ENCODE assay signal across 17 cellular contexts in genomic region chr12:120774169-120774916, GRCh38. TPM values are rescaled to one million over a fixed set of nuclear protein-coding genes. Genes with fewer than 3 reads are reported as not detected.
DNase-seq lines count a peak whose midpoint lies in the region; ATAC-seq, FAIRE-seq and TF ChIP-seq lines count a peak whose summit lies in the region.
"Had no signal": no experiment of that assay in that cellular context is flagged by ENCODE, and none has a peak within 500 bp of the region (broad histone marks: within the 10 kb centered on the region; RNA-seq: fewer than 3 reads in every experiment).

No MANE protein-coding gene starts in this region.

- intact Hi-C loops in GM12878 (cut with micrococcal nuclease; ENCODE audit: unreplicated experiment), result no loop called here

- H3K4me1 ChIP-seq in GM12878 (ENCODE audit: control insufficient read depth, insufficient read depth, low read length), result no peaks in the 10 kb centered on the region
- H3K4me1 ChIP-seq: A549 had no signal

- ATAC-seq in GM12878, result no peak
- no peak for ATAC-seq in esophagus mucosa
- ATAC-seq: A549, Panc1 had no signal

- H3K4me3 ChIP-seq in GM12878, result no peak overlapping the region
- H3K4me3 ChIP-seq: A549, esophagus muscularis mucosa had no signal

- SMC1A ChIA-PET in GM12878 (lab: Charles Lee; ENCODE audit: uncharacterized antibody, unreplicated experiment), result interaction anchor here (1.0 to 1.3 kb wide), 2 partner anchors 11 to 24 kb away, joined by 3 read pairs; no protein-coding TSS in a partner anchor

- TSS peak; percentile 16 for BruUV-seq in GM12878 (replicated peaks; lab: Mats Ljungman, UMichigan)

- no peak overlapping the region for H3K4me2 ChIP-seq in GM12878 (ENCODE audit: control insufficient read depth, insufficient read depth)
- H3K4me2 ChIP-seq: A549 had no signal

- H3K36me3 Mint-ChIP-seq in nephron (ENCODE audit: low read depth), result peaks cover 46% of the 10 kb centered on the region

- peaks cover 25% of the 10 kb centered on the region for H3K4me1 Mint-ChIP-seq in nephron

- DNase-seq in NCI-H2171 treated with DMSO at 0.1 percent for 48 hours (lab: John Stamatoyannopoulos, UW) (peak; percentile 51), NCI-H2171 (lab: John Stamatoyannopoulos, UW) (no peak), GM19239 (ENCODE audit: insufficient read length, low spot score) (no peak), GM12878 (ENCODE audit: low read depth, low spot score) (no peak), RPMI8226 (no peak), COLO829 (ENCODE audit: low spot score) (no peak)
- DNase-seq: cerebellar nuclear complex, hypothalamus, NCI-H1092, NCI-H446, nucleus accumbens had no signal

- TF ChIP-seq EP300 in GM12878 (IDR thresholded peaks at IDR 0.05; ENCODE audit: borderline replicate concordance in 1 of 2, control insufficient read depth in 1 of 2, low read depth in 2 of 2, low read length in 2 of 2), result no peak

- H3K9me3 Mint-ChIP-seq in nephron, result no peaks in the 10 kb centered on the region

- H4K20me1 ChIP-seq in GM12878 (ENCODE audit: control insufficient read depth, insufficient read depth), result no peaks in the 10 kb centered on the region

- no peak overlapping the region for H3K27ac ChIP-seq in GM12878 (ENCODE audit: control insufficient read depth, insufficient read depth)
- H3K27ac ChIP-seq: A549, esophagus muscularis mucosa had no signal

- POLR2A ChIA-PET in GM12878 (lab: Charles Lee), result no interaction called here

- H3K9ac ChIP-seq in GM12878 (ENCODE audit: control insufficient read depth, insufficient read depth, low read length), result no peak overlapping the region

- no peak overlapping the region for H3K4me3 Mint-ChIP-seq in nephron

- TF ChIP-seq POLR2A in GM12878 (IDR thresholded peaks at IDR 0.05; ENCODE audit: low read depth, low read length), result no peak

- TF ChIP-seq RAD21 in GM12878 (IDR thresholded peaks at IDR 0.05; ENCODE audit: insufficient read depth, low read depth, low read length), result no peak

- RAD21 ChIA-PET in GM12878 (lab: Charles Lee; ENCODE audit: unreplicated experiment), result interaction anchor here (0.6 kb wide), 1 partner anchor 111 kb away, joined by 4 read pairs; no protein-coding TSS in a partner anchor

- 96% methylated on average over 7 of the region's 7 CpGs for WGBS in GM12878 (ENCODE audit: insufficient coverage, insufficient replicate concordance, low lambda C conversion rate, missing lambda C conversion rate)

- H3K79me2 ChIP-seq in GM12878 (ENCODE audit: control insufficient read depth, insufficient read depth, low read length), result no peaks in the 10 kb centered on the region

- H3K27me3 Mint-ChIP-seq in nephron (ENCODE audit: low read depth), result no peaks in the 10 kb centered on the region

- TF ChIP-seq CTCF in GM12878 (IDR thresholded peaks at IDR 0.05 in 2 of 3, conservative IDR thresholded peaks at IDR 0.05 in 1 of 3; ENCODE audit: control insufficient read depth in 2 of 3, extremely low read depth in 1 of 3, insufficient read depth in 1 of 3, low read depth in 3 of 3, low read length in 3 of 3), result no peak
- no peak for TF ChIP-seq CTCF in nephron (IDR thresholded peaks at IDR 0.05; ENCODE audit: unreplicated experiment in 3 of 3)

- no peak overlapping the region for H2AFZ ChIP-seq in GM12878 (ENCODE audit: control insufficient read depth, low read depth, low read length)

- H3K27ac Mint-ChIP-seq in nephron, result peak overlapping the region; percentile 55 to 65 (median 61)

- FAIRE-seq in GM19239 (lab: Jason Lieb, UNC), result peak; percentile 18
- peak; percentile 64 for FAIRE-seq in GM12878 (lab: Jason Lieb, UNC)
- FAIRE-seq: A549, D721Med had no signal

- in situ Hi-C loops in GM12878 (cut with MboI), result no loop called here

- no peaks in the 10 kb centered on the region for H3K27me3 ChIP-seq in GM12878 (replicated peaks in 1 of 2; ENCODE audit: control insufficient read depth in 2 of 2, insufficient read depth in 2 of 2, low read length in 1 of 2)
- H3K27me3 ChIP-seq: esophagus muscularis mucosa had no signal

- H3K9me3 ChIP-seq in GM12878 (replicated peaks; ENCODE audit: control insufficient read depth, insufficient read depth, low read length), result no peaks in the 10 kb centered on the region
- H3K9me3 ChIP-seq: A549, esophagus muscularis mucosa had no signal

- H3K36me3 ChIP-seq in GM12878 (ENCODE audit: control insufficient read depth in 2 of 2, insufficient read depth in 2 of 2, low read length in 1 of 2), result peaks cover 7 to 21% of the 10 kb centered on the region in 2 experiments; a peak in 3 of 4 replicates

- CTCF ChIA-PET in GM12878 (lab: Yijun Ruan, JAX), result interaction anchor here (0.6 to 1.4 kb wide), 3 partner anchors 12 to 127 kb away, joined by 3 read pairs; no protein-coding TSS in a partner anchor

TF ChIP-seq in GM12878, 131 proteins besides CTCF, POLR2A, EP300 and RAD21:
- no peak for TF ChIP-seq SMARCA5 (IDR thresholded peaks at IDR 0.05)
- no peak for TF ChIP-seq HDAC6 (IDR thresholded peaks at IDR 0.05; ENCODE audit: unreplicated experiment)
- no peak for TF ChIP-seq NBN (IDR thresholded peaks at IDR 0.05)
- TF ChIP-seq POLR2AphosphoS5 (IDR thresholded peaks at IDR 0.05; ENCODE audit: low read length), result no peak
- TF ChIP-seq JUNB (IDR thresholded peaks at IDR 0.05), result no peak
- TF ChIP-seq RFX5 (IDR thresholded peaks at IDR 0.05; ENCODE audit: low read depth, low read length), result no peak

RNA-seq across cellular contexts. Expression of gene ACADS, which starts 48.7 kb away (rescaled TPM):
- 7.3 and 9.4 TPM in 2 replicates for total RNA-seq in GM12878 (2013; cell fraction: nucleolus; rRNA removed)
- total RNA-seq in GM12878 (2014; rRNA removed), result 17.1 and 18.1 TPM in 2 replicates
- total RNA-seq in GM12878 (2014; rRNA removed; fragmentation: Illumina TruSeq; extraction: Trizol), result 4.1 and 5.0 TPM in 2 replicates
- 14.7 and 15.4 TPM in 2 replicates for total RNA-seq in GM12878 (2021)
- 3.6 TPM for polyA plus RNA-seq in GM12878 (2011; ENCODE audit: low read depth)
- polyA plus RNA-seq in GM12878 (2011; rRNA removed), result 2.6 and 5.0 TPM in 2 replicates
- 8.0 and 11.7 TPM in 2 replicates for polyA plus RNA-seq in GM12878 (2011; cell fraction: cytosol; rRNA removed)
- 22.4 and 23.8 TPM in 2 replicates for polyA plus RNA-seq in GM12878 (2011; cell fraction: nucleus; rRNA removed)
- 14.1 and 16.9 TPM in 2 replicates for polyA plus RNA-seq in GM12878 (2012)
- polyA plus RNA-seq in GM12878 (2014; fragmentation: Illumina TruSeq; extraction: Trizol), result 0.40 and 2.4 TPM in 2 replicates
- polyA plus RNA-seq in GM12878 (2014; fragmentation: Nextera tagmentation; extraction: Ambion mirVana), result under 1 TPM; 0.05 to 0.38 TPM
- 15.3 and 16.0 TPM in 2 replicates for polyA plus RNA-seq in GM12878 (2014; rRNA removed)
- polyA plus RNA-seq in GM12878 (2016; fragmentation: Nextera tagmentation; extraction: Ambion mirVana), result 10 to 100 TPM; 16.5 to 18.1 TPM
- 1.4 and 6.0 TPM in 2 replicates for polyA minus RNA-seq in GM12878 (2011; rRNA and poly(A)+ RNA removed)
- polyA minus RNA-seq in GM12878 (2011; cell fraction: cytosol; rRNA and poly(A)+ RNA removed), result 3.6 TPM in 2 replicates
- 4.0 and 4.1 TPM in 2 replicates for polyA minus RNA-seq in GM12878 (2011; cell fraction: nucleus; rRNA and poly(A)+ RNA removed)
- 11.3 TPM for total RNA-seq in esophagus mucosa
